12 cellular contexts compared by ENCODE assay signal in the genomic region with DNA sequence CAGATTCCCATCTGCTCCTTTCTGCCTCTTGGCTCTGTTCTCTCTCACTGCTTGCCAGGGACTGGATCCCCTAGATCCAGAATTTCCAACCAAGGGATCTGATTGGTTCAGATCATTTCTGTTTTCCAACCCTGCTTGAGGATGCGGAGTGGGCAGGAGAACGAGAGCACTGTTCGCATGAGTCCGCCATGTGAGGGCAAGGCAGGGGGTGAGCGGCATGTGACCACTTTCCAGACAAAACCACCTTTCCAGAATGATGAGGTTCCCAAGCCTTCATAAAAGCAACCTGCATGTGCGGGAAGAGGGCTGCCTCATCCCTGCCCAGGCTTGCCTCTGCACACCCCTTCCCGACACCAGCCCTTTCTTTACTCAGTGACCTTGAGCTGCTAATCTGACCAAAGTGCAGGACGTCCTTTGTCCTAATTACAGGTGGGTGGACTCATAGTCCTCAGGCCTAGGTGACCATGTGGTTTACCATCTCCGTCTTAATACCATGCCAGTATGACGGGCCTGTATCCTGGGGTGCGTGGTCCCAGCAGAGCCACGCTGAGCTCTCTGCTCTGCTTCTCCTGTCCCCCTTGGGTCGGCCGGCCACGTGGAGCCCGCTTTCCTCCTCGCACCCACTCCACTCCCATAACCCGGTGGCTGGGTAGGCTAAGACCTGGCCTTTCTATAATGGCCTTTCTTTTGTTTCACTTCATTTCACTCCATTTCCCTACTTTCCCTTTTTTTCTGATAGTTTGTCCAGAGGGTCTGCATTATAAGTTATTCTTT.
"Had no signal": no experiment of that assay in that cellular context is flagged by ENCODE, and none has a peak within 500 bp of the region (broad histone marks: within the 10 kb centered on the region; RNA-seq: fewer than 3 reads in every experiment).

No MANE protein-coding gene starts in this region.

- H3K4me3 ChIP-seq: esophagus squamous epithelium, left lung, sigmoid colon had no signal

- H3K27ac Mint-ChIP-seq: activated CD8-positive, alpha-beta T cell treated with anti-CD3 and anti-CD28 coated beads for 36 hours; activated T-helper 1 cell treated with anti-CD3 and anti-CD28 coated beads, Interleukin-12 subunit alpha, Interleukin-12 subunit beta, Interleukin-2, Interleukin-4 antibody, amounts not matched to agents 30 ng/mL and 10 ng/mL and 1 ng/mL, durations not matched to agents 14 hours and 24 hours and 36 hours had no signal

- ATAC-seq: activated CD8-positive, alpha-beta T cell treated with anti-CD3 and anti-CD28 coated beads for 36 hours had no signal

- H3K4me3 Mint-ChIP-seq: activated CD8-positive, alpha-beta T cell treated with anti-CD3 and anti-CD28 coated beads for 36 hours; activated T-helper 1 cell treated with anti-CD3 and anti-CD28 coated beads, Interleukin-12 subunit alpha, Interleukin-12 subunit beta, Interleukin-2, Interleukin-4 antibody, amounts not matched to agents 30 ng/mL and 10 ng/mL and 1 ng/mL, durations not matched to agents 14 hours and 24 hours and 36 hours had no signal

- DNase-seq: activated CD8-positive, alpha-beta memory T cell treated with anti-CD3 and anti-CD28 coated beads, Interleukin-2, amount 50 U/mL, for 4 hours; activated CD8-positive, alpha-beta T cell treated with anti-CD3 and anti-CD28 coated beads for 36 hours; activated naive CD4-positive, alpha-beta T cell; esophagus squamous epithelium; sigmoid colon; stimulated activated CD4-positive, alpha-beta T cell treated with anti-CD3 and anti-CD28 coated beads, Interleukin-12 subunit alpha, Interleukin-12 subunit beta, amount 100 ng/mL, for 4 hours; stimulated activated naive CD4-positive, alpha-beta T cell; T-helper 9 cell had no signal

- FAIRE-seq: bronchial epithelial cell, endometrium had no signal

- H3K27ac ChIP-seq: sigmoid colon had no signal

- H3K27me3 Mint-ChIP-seq: activated CD8-positive, alpha-beta T cell treated with anti-CD3 and anti-CD28 coated beads for 36 hours had no signal

- H3K27me3 ChIP-seq: esophagus squamous epithelium, left lung, sigmoid colon had no signal

- H3K4me1 ChIP-seq: sigmoid colon had no signal
